1 cellular context compared by ENCODE assay signal in genomic region chr19:10419646-10420443, GRCh38.
TF ChIP-seq lines count a peak whose summit lies in the region.

No MANE protein-coding gene starts in this region.

TF ChIP-seq in K562, 482 proteins besides CTCF, POLR2A, EP300 and RAD21 (continued from another document and continues in another):
- TF ChIP-seq PBX2 (CRISPR knock-in tag; IDR thresholded peaks at IDR 0.05; ENCODE audit: low read depth) (no peak; the same call in 1 of the 2 replicates), PBX2 (tag; conservative IDR thresholded peaks at IDR 0.05; ENCODE audit: low read depth) (peak; percentile 76), FOXA3 (CRISPR knock-in tag; conservative IDR thresholded peaks at IDR 0.05 in 1 of 2, IDR thresholded peaks at IDR 0.05 in 1 of 2) (peak in 1 of 2 experiments; percentile 48; a peak in 1 of 4 replicates), CBX1 (IDR thresholded peaks at IDR 0.05; ENCODE audit: low read depth) (no peak), STAT5A (IDR thresholded peaks at IDR 0.05; ENCODE audit: borderline replicate concordance, low read length) (peak; percentile 9; the same call in 1 of the 2 replicates), SPI1 (IDR thresholded peaks at IDR 0.05; ENCODE audit: borderline replicate concordance, low read depth, low read length) (no peak), PTBP1 (IDR thresholded peaks at IDR 0.05; ENCODE audit: low read depth, low read length) (no peak), HEY1 (CRISPR knock-in tag; IDR thresholded peaks at IDR 0.05; ENCODE audit: borderline replicate concordance) (no peak), CXXC5 (CRISPR knock-in tag; IDR thresholded peaks at IDR 0.05) (peak; percentile 48), ZNF583 (CRISPR knock-in tag; IDR thresholded peaks at IDR 0.05) (no peak), C11orf30 (IDR thresholded peaks at IDR 0.05; ENCODE audit: low read depth) (no peak), RNF2 (IDR thresholded peaks at IDR 0.05) (no peak; the same call in none of the 2 replicates), MYNN (IDR thresholded peaks at IDR 0.05) (peak; percentile 15; the same call in 1 of the 2 replicates), MYNN (CRISPR knock-in tag; IDR thresholded peaks at IDR 0.05) (no peak), ESRRA (IDR thresholded peaks at IDR 0.05; ENCODE audit: borderline replicate concordance, low read depth) (no peak), ZSCAN29 (IDR thresholded peaks at IDR 0.05) (no peak; the same call in 1 of the 2 replicates), BMI1 (IDR thresholded peaks at IDR 0.05; ENCODE audit: low read length) (no peak), MCM2 (IDR thresholded peaks at IDR 0.05; ENCODE audit: low read depth) (no peak), ZFP36 (IDR thresholded peaks at IDR 0.05; ENCODE audit: low read depth, low read length, partially characterized antibody) (no peak), ZNF766 (CRISPR knock-in tag; conservative IDR thresholded peaks at IDR 0.05) (no peak), GATAD2B (IDR thresholded peaks at IDR 0.05; ENCODE audit: borderline replicate concordance) (0 out of 2 replicates have a peak, but pooled peaks have one; percentile 70), SMC3 (conservative IDR thresholded peaks at IDR 0.05; ENCODE audit: insufficient read depth, low read depth, low read length) (no peak), SETDB1 (IDR thresholded peaks at IDR 0.05; ENCODE audit: low read length) (no peak), RBM14 (IDR thresholded peaks at IDR 0.05; ENCODE audit: borderline replicate concordance, insufficient read depth, low read depth, low read length) (no peak), IRF9 (tag; IDR thresholded peaks at IDR 0.05) (no peak), XRCC4 (IDR thresholded peaks at IDR 0.05; ENCODE audit: extremely low read depth, insufficient read depth, insufficient read length) (no peak), RFX7 (CRISPR knock-in tag; IDR thresholded peaks at IDR 0.05) (no peak), BRD9 (IDR thresholded peaks at IDR 0.05; ENCODE audit: low read depth, partially characterized antibody) (no peak), DDX20 (tag; IDR thresholded peaks at IDR 0.05; ENCODE audit: low read depth) (no peak), ARID1B (IDR thresholded peaks at IDR 0.05) (no peak; the same call in 1 of the 2 replicates), ZNF174 (CRISPR knock-in tag; IDR thresholded peaks at IDR 0.05) (no peak), ZNF23 (CRISPR knock-in tag; IDR thresholded peaks at IDR 0.05) (no peak), NCOR1 (IDR thresholded peaks at IDR 0.05) (peak; percentile 32), ZBTB1 (CRISPR knock-in tag; IDR thresholded peaks at IDR 0.05; ENCODE audit: borderline replicate concordance, low read depth) (no peak), TCFL5 (CRISPR knock-in tag; conservative IDR thresholded peaks at IDR 0.05) (no peak), NCOA1 (IDR thresholded peaks at IDR 0.05; ENCODE audit: low read depth) (no peak), KLF1 (tag; IDR thresholded peaks at IDR 0.05) (no peak), ZNF354B (CRISPR knock-in tag; IDR thresholded peaks at IDR 0.05) (no peak), HDAC1 (IDR thresholded peaks at IDR 0.05) (peak; percentile 63 to 100; a peak in 3 of 4 replicates), ZFP1 (CRISPR knock-in tag; IDR thresholded peaks at IDR 0.05) (no peak), RUNX1 (IDR thresholded peaks at IDR 0.05; ENCODE audit: low read depth) (no peak), MCM3 (IDR thresholded peaks at IDR 0.05) (no peak), ZNF57 (CRISPR knock-in tag; IDR thresholded peaks at IDR 0.05) (no peak), ZNF707 (CRISPR knock-in tag; conservative IDR thresholded peaks at IDR 0.05) (no peak), NRF1 (conservative IDR thresholded peaks at IDR 0.05 in 1 of 2, IDR thresholded peaks at IDR 0.05 in 1 of 2) (peak; percentile 42 to 65)
- TF ChIP-seq, protein P1, sequence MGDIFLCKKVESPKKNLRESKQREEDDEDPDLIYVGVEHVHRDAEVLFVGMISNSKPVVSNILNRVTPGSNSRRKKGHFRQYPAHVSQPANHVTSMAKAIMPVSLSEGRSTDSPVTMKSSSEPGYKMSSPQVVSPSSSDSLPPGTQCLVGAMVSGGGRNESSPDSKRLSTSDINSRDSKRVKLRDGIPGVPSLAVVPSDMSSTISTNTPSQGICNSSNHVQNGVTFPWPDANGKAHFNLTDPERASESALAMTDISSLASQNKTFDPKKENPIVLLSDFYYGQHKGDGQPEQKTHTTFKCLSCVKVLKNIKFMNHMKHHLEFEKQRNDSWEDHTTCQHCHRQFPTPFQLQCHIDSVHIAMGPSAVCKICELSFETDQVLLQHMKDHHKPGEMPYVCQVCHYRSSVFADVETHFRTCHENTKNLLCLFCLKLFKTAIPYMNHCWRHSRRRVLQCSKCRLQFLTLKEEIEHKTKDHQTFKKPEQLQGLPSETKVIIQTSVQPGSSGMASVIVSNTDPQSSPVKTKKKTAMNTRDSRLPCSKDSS (IDR thresholded peaks at IDR 0.05; ENCODE audit: low read depth, partially characterized antibody), result no peak
- TF ChIP-seq, protein P2, sequence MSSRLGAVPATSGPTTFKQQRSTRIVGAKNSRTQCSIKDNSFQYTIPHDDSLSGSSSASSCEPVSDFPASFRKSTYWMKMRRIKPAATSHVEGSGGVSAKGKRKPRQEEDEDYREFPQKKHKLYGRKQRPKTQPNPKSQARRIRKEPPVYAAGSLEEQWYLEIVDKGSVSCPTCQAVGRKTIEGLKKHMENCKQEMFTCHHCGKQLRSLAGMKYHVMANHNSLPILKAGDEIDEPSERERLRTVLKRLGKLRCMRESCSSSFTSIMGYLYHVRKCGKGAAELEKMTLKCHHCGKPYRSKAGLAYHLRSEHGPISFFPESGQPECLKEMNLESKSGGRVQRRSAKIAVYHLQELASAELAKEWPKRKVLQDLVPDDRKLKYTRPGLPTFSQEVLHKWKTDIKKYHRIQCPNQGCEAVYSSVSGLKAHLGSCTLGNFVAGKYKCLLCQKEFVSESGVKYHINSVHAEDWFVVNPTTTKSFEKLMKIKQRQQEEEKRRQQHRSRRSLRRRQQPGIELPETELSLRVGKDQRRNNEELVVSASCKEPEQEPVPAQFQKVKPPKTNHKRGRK (tag; IDR thresholded peaks at IDR 0.05), result no peak
- TF ChIP-seq, protein P3, sequence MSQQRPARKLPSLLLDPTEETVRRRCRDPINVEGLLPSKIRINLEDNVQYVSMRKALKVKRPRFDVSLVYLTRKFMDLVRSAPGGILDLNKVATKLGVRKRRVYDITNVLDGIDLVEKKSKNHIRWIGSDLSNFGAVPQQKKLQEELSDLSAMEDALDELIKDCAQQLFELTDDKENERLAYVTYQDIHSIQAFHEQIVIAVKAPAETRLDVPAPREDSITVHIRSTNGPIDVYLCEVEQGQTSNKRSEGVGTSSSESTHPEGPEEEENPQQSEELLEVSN (IDR thresholded peaks at IDR 0.05; ENCODE audit: borderline replicate concordance in 1 of 2, extremely low read depth in 1 of 2, insufficient read depth in 1 of 2, insufficient read length in 1 of 2, low read depth in 1 of 2, low read length in 1 of 2, poor library complexity in 1 of 2, severe bottlenecking in 1 of 2), result peak; percentile 84 to 94
- TF ChIP-seq, protein P4, sequence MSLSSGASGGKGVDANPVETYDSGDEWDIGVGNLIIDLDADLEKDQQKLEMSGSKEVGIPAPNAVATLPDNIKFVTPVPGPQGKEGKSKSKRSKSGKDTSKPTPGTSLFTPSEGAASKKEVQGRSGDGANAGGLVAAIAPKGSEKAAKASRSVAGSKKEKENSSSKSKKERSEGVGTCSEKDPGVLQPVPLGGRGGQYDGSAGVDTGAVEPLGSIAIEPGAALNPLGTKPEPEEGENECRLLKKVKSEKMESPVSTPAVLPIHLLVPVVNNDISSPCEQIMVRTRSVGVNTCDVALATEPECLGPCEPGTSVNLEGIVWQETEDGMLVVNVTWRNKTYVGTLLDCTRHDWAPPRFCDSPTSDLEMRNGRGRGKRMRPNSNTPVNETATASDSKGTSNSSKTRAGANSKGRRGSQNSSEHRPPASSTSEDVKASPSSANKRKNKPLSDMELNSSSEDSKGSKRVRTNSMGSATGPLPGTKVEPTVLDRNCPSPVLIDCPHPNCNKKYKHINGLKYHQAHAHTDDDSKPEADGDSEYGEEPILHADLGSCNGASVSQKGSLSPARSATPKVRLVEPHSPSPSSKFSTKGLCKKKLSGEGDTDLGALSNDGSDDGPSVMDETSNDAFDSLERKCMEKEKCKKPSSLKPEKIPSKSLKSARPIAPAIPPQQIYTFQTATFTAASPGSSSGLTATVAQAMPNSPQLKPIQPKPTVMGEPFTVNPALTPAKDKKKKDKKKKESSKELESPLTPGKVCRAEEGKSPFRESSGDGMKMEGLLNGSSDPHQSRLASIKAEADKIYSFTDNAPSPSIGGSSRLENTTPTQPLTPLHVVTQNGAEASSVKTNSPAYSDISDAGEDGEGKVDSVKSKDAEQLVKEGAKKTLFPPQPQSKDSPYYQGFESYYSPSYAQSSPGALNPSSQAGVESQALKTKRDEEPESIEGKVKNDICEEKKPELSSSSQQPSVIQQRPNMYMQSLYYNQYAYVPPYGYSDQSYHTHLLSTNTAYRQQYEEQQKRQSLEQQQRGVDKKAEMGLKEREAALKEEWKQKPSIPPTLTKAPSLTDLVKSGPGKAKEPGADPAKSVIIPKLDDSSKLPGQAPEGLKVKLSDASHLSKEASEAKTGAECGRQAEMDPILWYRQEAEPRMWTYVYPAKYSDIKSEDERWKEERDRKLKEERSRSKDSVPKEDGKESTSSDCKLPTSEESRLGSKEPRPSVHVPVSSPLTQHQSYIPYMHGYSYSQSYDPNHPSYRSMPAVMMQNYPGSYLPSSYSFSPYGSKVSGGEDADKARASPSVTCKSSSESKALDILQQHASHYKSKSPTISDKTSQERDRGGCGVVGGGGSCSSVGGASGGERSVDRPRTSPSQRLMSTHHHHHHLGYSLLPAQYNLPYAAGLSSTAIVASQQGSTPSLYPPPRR (CRISPR knock-in tag; IDR thresholded peaks at IDR 0.05; ENCODE audit: borderline replicate concordance), result no peak
- TF ChIP-seq, protein P5, sequence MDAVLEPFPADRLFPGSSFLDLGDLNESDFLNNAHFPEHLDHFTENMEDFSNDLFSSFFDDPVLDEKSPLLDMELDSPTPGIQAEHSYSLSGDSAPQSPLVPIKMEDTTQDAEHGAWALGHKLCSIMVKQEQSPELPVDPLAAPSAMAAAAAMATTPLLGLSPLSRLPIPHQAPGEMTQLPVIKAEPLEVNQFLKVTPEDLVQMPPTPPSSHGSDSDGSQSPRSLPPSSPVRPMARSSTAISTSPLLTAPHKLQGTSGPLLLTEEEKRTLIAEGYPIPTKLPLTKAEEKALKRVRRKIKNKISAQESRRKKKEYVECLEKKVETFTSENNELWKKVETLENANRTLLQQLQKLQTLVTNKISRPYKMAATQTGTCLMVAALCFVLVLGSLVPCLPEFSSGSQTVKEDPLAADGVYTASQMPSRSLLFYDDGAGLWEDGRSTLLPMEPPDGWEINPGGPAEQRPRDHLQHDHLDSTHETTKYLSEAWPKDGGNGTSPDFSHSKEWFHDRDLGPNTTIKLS (IDR thresholded peaks at IDR 0.05; ENCODE audit: borderline replicate concordance, low read depth), result peak; percentile 64; the same call in 1 of the 2 replicates
- TF ChIP-seq, protein P6, sequence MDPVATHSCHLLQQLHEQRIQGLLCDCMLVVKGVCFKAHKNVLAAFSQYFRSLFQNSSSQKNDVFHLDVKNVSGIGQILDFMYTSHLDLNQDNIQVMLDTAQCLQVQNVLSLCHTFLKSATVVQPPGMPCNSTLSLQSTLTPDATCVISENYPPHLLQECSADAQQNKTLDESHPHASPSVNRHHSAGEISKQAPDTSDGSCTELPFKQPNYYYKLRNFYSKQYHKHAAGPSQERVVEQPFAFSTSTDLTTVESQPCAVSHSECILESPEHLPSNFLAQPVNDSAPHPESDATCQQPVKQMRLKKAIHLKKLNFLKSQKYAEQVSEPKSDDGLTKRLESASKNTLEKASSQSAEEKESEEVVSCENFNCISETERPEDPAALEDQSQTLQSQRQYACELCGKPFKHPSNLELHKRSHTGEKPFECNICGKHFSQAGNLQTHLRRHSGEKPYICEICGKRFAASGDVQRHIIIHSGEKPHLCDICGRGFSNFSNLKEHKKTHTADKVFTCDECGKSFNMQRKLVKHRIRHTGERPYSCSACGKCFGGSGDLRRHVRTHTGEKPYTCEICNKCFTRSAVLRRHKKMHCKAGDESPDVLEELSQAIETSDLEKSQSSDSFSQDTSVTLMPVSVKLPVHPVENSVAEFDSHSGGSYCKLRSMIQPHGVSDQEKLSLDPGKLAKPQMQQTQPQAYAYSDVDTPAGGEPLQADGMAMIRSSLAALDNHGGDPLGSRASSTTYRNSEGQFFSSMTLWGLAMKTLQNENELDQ (CRISPR knock-in tag; IDR thresholded peaks at IDR 0.05; ENCODE audit: borderline replicate concordance), result no peak
- TF ChIP-seq, protein P7, sequence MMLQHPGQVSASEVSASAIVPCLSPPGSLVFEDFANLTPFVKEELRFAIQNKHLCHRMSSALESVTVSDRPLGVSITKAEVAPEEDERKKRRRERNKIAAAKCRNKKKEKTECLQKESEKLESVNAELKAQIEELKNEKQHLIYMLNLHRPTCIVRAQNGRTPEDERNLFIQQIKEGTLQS (IDR thresholded peaks at IDR 0.05), result no peak
- TF ChIP-seq, protein P7 (CRISPR knock-in tag; conservative IDR thresholded peaks at IDR 0.05), result no peak
